ENCODE assay signal across 17 cellular contexts in the genomic region with DNA sequence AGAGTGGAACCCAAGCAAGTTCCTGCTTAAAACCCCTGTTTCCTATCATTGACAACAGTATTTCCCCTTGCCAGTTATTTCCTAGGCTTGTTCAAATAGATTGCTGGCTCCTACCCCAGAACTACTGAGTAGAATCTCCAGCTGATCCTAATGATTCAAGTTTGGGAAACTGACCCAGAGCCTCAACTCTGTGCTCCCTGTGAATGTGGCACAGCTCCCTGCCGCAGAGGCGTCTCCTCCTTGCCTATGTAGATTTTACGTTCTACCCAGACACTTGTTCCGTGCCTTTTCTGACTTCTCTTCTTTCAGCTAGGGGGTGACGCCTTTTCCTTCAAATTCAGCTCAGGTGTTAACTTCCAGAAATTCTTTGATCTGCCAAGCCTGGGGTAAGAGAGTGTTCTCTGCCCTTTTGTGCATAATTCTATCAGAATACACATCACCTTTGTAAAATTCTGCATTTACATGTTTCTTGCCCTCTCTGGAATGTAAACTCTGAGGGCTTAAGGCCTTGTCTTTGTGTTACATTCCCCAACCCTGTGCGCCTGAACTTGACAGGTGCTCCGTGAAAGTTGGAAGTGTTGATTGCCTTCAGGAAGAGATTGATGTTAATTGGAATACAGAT. TPM values are rescaled to one million over a fixed set of nuclear protein-coding genes. Genes with fewer than 3 reads are reported as not detected.
DNase-seq lines count a peak whose midpoint lies in the region; ATAC-seq, FAIRE-seq and TF ChIP-seq lines count a peak whose summit lies in the region.
"Had no signal": no experiment of that assay in that cellular context is flagged by ENCODE, and none has a peak within 500 bp of the region (broad histone marks: within the 10 kb centered on the region; RNA-seq: fewer than 3 reads in every experiment).

No MANE protein-coding gene starts in this region.

- no peak overlapping the region for H2BK5ac ChIP-seq in mesendoderm (ENCODE audit: low read length)

- H3K79me1 ChIP-seq in mesendoderm (ENCODE audit: low read length) = peaks cover 12% of the 10 kb centered on the region

- peaks cover 19% of the 10 kb centered on the region for H3K79me2 ChIP-seq in mesendoderm (ENCODE audit: control insufficient read depth, insufficient read depth, low read length)

- no peak overlapping the region for H2AK5ac ChIP-seq in mesendoderm (ENCODE audit: low read length)

- peak overlapping the region in 4 of 7 donors; percentile 10 to 71 (median 48) for H3K27ac Mint-ChIP-seq in CD4-positive, alpha-beta memory T cell
- peak overlapping the region in 3 of 5 experiments; percentile 15 to 28 (median 19) for H3K27ac Mint-ChIP-seq in brain

- H3K23ac ChIP-seq in mesendoderm (ENCODE audit: low read length) = no peak overlapping the region

- no peak for ATAC-seq in HG02623 (IDR thresholded peaks at IDR 0.05; ENCODE audit: unreplicated experiment)
- ATAC-seq: foreskin keratinocyte, HCT116, left ventricle myocardium superior, Right ventricle myocardium inferior had no signal

- no peak overlapping the region for H3K18ac ChIP-seq in mesendoderm (ENCODE audit: low read length)

- peak; percentile 56 for FAIRE-seq in GM12892 (lab: Jason Lieb, UNC)

- H3K9ac ChIP-seq in mesendoderm (ENCODE audit: low read length) = no peak overlapping the region

- POLR2A ChIA-PET in CD4-positive, alpha-beta memory T cell (lab: Charles Lee; ENCODE audit: partially characterized antibody) = no interaction called here

- no peak for DNase-seq in CD4-positive, alpha-beta memory T cell
- DNase-seq in GM12892 (ENCODE audit: insufficient read length) (no peak), mesendoderm (peak; percentile 60), SKM-1 treated with dmso at 0.1 percent for 144 hours (lab: John Stamatoyannopoulos, UW; ENCODE audit: unreplicated experiment) (no peak), NCI-H748 (lab: John Stamatoyannopoulos, UW; ENCODE audit: unreplicated experiment) (no peak)
- DNase-seq: activated effector memory CD4-positive, alpha-beta T cell treated with anti-CD3 and anti-CD28 coated beads, Interleukin-2, amount 50 U/mL, for 16 hours; AML-193; left ventricle myocardium superior; NCI-H1436 treated with DMSO at 0.1 percent for 48 hours; posterior cingulate gyrus; testis had no signal

- TF ChIP-seq CTCF in brain (conservative IDR thresholded peaks at IDR 0.05) = no peak

- no peaks in the 10 kb centered on the region for H3K9me3 ChIP-seq in CD4-positive, alpha-beta memory T cell (ENCODE audit: control insufficient read depth in 1 of 2, low read length in 2 of 2)
- H3K9me3 ChIP-seq: testis had no signal

- no peaks in the 10 kb centered on the region for H3K9me3 Mint-ChIP-seq in CD4-positive, alpha-beta memory T cell
- H3K9me3 Mint-ChIP-seq in brain = no peaks in the 10 kb centered on the region

- H3K4me3 ChIP-seq in CD4-positive, alpha-beta memory T cell (ENCODE audit: low read length in 2 of 2) = no peak overlapping the region
- no peak overlapping the region for H3K4me3 ChIP-seq in mesendoderm (ENCODE audit: low read length)
- H3K4me3 ChIP-seq: smooth muscle cell, testis had no signal

- no peak overlapping the region for H2BK120ac ChIP-seq in mesendoderm (ENCODE audit: low read depth, low read length)

- WGBS in mesendoderm (ENCODE audit: extremely low coverage, insufficient coverage, low lambda C conversion rate) = no CpG with 5 or more reads among the region's 7 CpGs

- no peaks in the 10 kb centered on the region for H3K36me3 ChIP-seq in CD4-positive, alpha-beta memory T cell (ENCODE audit: insufficient read depth, low read length)
- H3K36me3 ChIP-seq in mesendoderm (ENCODE audit: control insufficient read depth, insufficient read depth, low read length) = peaks cover 2% of the 10 kb centered on the region

- H3K4me1 Mint-ChIP-seq in CD4-positive, alpha-beta memory T cell = peaks cover 47 to 67% (median 54%) of the 10 kb centered on the region in 4 donors
- H3K4me1 Mint-ChIP-seq in brain = peaks cover 77% of the 10 kb centered on the region

- H3K27me3 ChIP-seq in CD4-positive, alpha-beta memory T cell (ENCODE audit: insufficient read depth, low read length) = no peaks in the 10 kb centered on the region
- no peaks in the 10 kb centered on the region for H3K27me3 ChIP-seq in mesendoderm (ENCODE audit: insufficient read depth, low read length, poor library complexity)
- H3K27me3 ChIP-seq: foreskin keratinocyte, testis had no signal

- intact Hi-C loops in CD4-positive, alpha-beta memory T cell (cut with micrococcal nuclease) = loop anchor here (5.0 to 10.0 kb wide), 6 partner anchors 342 to 1505 kb away; a partner anchor contains a TSS

- H3K4me3 Mint-ChIP-seq in CD4-positive, alpha-beta memory T cell = peak overlapping the region in 4 of 8 donors; percentile 30 to 55 (median 42)
- peak overlapping the region in 4 of 5 experiments; percentile 3 to 49 (median 25) for H3K4me3 Mint-ChIP-seq in brain

- no peaks in the 10 kb centered on the region for H3K27me3 Mint-ChIP-seq in CD4-positive, alpha-beta memory T cell
- H3K27me3 Mint-ChIP-seq in brain = no peaks in the 10 kb centered on the region

- no peak overlapping the region for H3K56ac ChIP-seq in mesendoderm (ENCODE audit: low read length)

- H4K8ac ChIP-seq in mesendoderm (ENCODE audit: low read depth, low read length) = no peak overlapping the region

- peaks cover 8 to 24% of the 10 kb centered on the region in 2 donors for H3K36me3 Mint-ChIP-seq in CD4-positive, alpha-beta memory T cell
- H3K36me3 Mint-ChIP-seq in brain = peaks cover 7% of the 10 kb centered on the region

- H3K4me2 ChIP-seq in mesendoderm (ENCODE audit: low read length) = no peak overlapping the region
- H3K4me2 ChIP-seq: smooth muscle cell had no signal

- H2BK15ac ChIP-seq in mesendoderm (replicated peaks; ENCODE audit: low read depth) = no peak overlapping the region

- H3K4ac ChIP-seq in mesendoderm (ENCODE audit: low read depth, low read length) = no peak overlapping the region

- CTCF ChIA-PET in CD4-positive, alpha-beta memory T cell (lab: Charles Lee; ENCODE audit: partially characterized antibody) = no interaction called here

- no peak for TF ChIP-seq POLR2A in GM12892 (IDR thresholded peaks at IDR 0.05; ENCODE audit: low read depth, low read length)

- no peak overlapping the region for H4K5ac ChIP-seq in mesendoderm (ENCODE audit: low read length)

- peaks cover 52% of the 10 kb centered on the region for H3K4me1 ChIP-seq in CD4-positive, alpha-beta memory T cell (ENCODE audit: insufficient read depth, low read length)
- H3K4me1 ChIP-seq in mesendoderm (ENCODE audit: control insufficient read depth, low read depth, low read length) = peaks cover 8% of the 10 kb centered on the region

- no peak overlapping the region for H3K27ac ChIP-seq in CD4-positive, alpha-beta memory T cell (ENCODE audit: low read depth, low read length)
- H3K27ac ChIP-seq in mesendoderm (ENCODE audit: low read depth, low read length) = no peak overlapping the region
- H3K27ac ChIP-seq: foreskin keratinocyte, testis had no signal

RNA-seq across cellular contexts. Expression of a gene that starts 4.4 kb away (rescaled TPM):
- 10 to 100 TPM; 47.7 to 54.0 TPM for total RNA-seq in CD4-positive, alpha-beta memory T cell
- 10 to 100 TPM; 73.0 to 76.3 TPM for polyA plus RNA-seq in CD4-positive, alpha-beta memory T cell
- polyA plus RNA-seq in GM12892 (2012; ENCODE audit: missing spikeins) = 111 TPM
- polyA plus RNA-seq in brain (ENCODE audit: insufficient read depth, low read depth, low replicate concordance) = 17.0 TPM
- 88.2 TPM for polyA plus RNA-seq in mesendoderm (2013, experiment 1 of 2)
- 86.8 TPM for polyA plus RNA-seq in mesendoderm (2013, experiment 2 of 2)

RNA-seq across cellular contexts. Expression of a gene that starts 34.4 kb away (rescaled TPM):
- total RNA-seq in CD4-positive, alpha-beta memory T cell = under 1 TPM; 0.42 to 0.58 TPM
- polyA plus RNA-seq in CD4-positive, alpha-beta memory T cell = under 1 TPM in 1 of 2 donors, not detected in 1; 0.11 TPM
- 0.36 TPM for polyA plus RNA-seq in GM12892 (2012; ENCODE audit: missing spikeins)
- not detected for polyA plus RNA-seq in brain (ENCODE audit: insufficient read depth, low read depth, low replicate concordance)
- 0.01 TPM for polyA plus RNA-seq in mesendoderm (2013, experiment 1 of 2)
- polyA plus RNA-seq in mesendoderm (2013, experiment 2 of 2) = 0.03 TPM
- total RNA-seq: foreskin keratinocyte, left ventricle myocardium superior, Right ventricle myocardium inferior, smooth muscle cell had no signal
- polyA plus RNA-seq: foreskin keratinocyte, smooth muscle cell had no signal
